ENCODE assay signal across 8 cellular contexts in the genomic region with DNA sequence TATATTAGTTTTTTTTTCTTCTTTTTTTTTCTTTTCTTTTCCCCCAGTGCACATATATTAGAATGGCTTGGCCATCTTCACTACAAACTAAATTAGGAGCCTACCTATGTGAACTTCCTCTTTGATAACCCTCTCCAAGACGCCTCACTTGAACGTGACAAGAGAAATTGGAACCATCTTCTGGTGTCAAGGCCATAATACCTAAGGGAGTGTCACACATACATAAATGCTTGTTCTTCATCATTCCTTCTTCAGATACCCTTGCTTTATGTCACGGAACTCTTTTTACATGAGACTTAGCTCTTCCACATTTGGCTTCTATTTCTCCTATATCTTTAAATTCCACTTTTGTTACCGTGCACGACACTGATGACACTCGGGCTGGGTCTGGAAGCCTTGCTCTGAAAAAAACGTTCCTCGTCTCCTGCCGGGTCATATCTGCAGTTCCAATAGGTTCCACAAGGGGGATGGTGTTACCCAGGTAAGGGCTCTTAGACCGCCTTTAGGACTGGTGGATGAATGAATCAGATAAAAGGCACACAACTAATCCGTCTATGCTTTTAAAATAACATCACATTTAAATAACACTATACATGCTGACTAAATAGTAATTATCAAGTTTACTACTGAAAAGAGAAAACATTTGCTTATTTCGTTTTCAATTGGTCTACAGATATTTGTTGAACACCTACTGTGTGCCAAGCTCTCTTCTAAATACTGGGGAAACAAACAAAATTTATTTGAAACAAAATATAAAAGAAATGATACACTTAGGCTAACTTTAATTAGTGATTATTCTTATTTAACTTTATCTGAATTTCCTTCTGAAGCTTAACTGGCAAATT.
DNase-seq lines count a peak whose midpoint lies in the region; ATAC-seq and TF ChIP-seq lines count a peak whose summit lies in the region.

No MANE protein-coding gene starts in this region.

- H3K27ac Mint-ChIP-seq in activated naive CD8-positive, alpha-beta T cell treated with anti-CD3 and anti-CD28 coated beads, Interleukin-2, amount 50 U/mL, for 24 hours = no peak overlapping the region

- H3K9me3 ChIP-seq in DOHH2 (ENCODE audit: control insufficient read depth, insufficient read depth, low read length) = no peaks in the 10 kb centered on the region

- DNase-seq in SW480 (ENCODE audit: low spot score) = peak; percentile 65
- DNase-seq in activated naive CD8-positive, alpha-beta T cell treated with anti-CD3 and anti-CD28 coated beads, Interleukin-2, amount 50 U/mL, for 24 hours = peak; percentile 68
- peak; percentile 54 for DNase-seq in iPS-NIHi11 (ENCODE audit: low spot score)
- DNase-seq in stimulated activated CD4-positive, alpha-beta T cell treated with anti-CD3 and anti-CD28 coated beads, Interleukin-4, amount 100 ng/mL, for 48 hours (ENCODE audit: low read depth in 2 of 2) = peak; percentile 48 to 53
- DNase-seq in NCI-H1436 (lab: John Stamatoyannopoulos, UW) = no peak

- H4K20me1 ChIP-seq in DOHH2 (ENCODE audit: control insufficient read depth, insufficient read depth, low read depth, low read length) = no peaks in the 10 kb centered on the region

- H3K4me2 ChIP-seq in DOHH2 (ENCODE audit: low read length) = no peak overlapping the region

- H3K4me1 Mint-ChIP-seq in activated naive CD8-positive, alpha-beta T cell treated with anti-CD3 and anti-CD28 coated beads, Interleukin-2, amount 50 U/mL, for 24 hours = peaks cover 7% of the 10 kb centered on the region

- peaks cover 3% of the 10 kb centered on the region for H3K27me3 Mint-ChIP-seq in activated naive CD8-positive, alpha-beta T cell treated with anti-CD3 and anti-CD28 coated beads, Interleukin-2, amount 50 U/mL, for 24 hours

- H3K9me3 Mint-ChIP-seq in activated naive CD8-positive, alpha-beta T cell treated with anti-CD3 and anti-CD28 coated beads, Interleukin-2, amount 50 U/mL, for 24 hours = no peaks in the 10 kb centered on the region

- no peaks in the 10 kb centered on the region for H3K36me3 ChIP-seq in DOHH2 (ENCODE audit: control insufficient read depth, low read length)

- H3F3A ChIP-seq in DOHH2 (ENCODE audit: control insufficient read depth, insufficient read depth) = no peaks in the 10 kb centered on the region

- peak; percentile 67 for ATAC-seq in GM21447 (IDR thresholded peaks at IDR 0.05; ENCODE audit: unreplicated experiment)
- peak; percentile 89 for ATAC-seq in activated naive CD8-positive, alpha-beta T cell treated with anti-CD3 and anti-CD28 coated beads, Interleukin-2, amount 50 U/mL, for 24 hours

- peak; percentile 52 for TF ChIP-seq CTCF in DOHH2 (IDR thresholded peaks at IDR 0.05; ENCODE audit: low read depth, low read length, poor library complexity, severe bottlenecking)
- peak; percentile 65 for TF ChIP-seq CTCF in LNCAP (IDR thresholded peaks at IDR 0.05)

- H3K4me1 ChIP-seq in DOHH2 (ENCODE audit: control insufficient read depth, low read length) = no peaks in the 10 kb centered on the region

- no peak overlapping the region for H3K4me3 ChIP-seq in DOHH2 (ENCODE audit: low read length)

- H3K27me3 ChIP-seq in DOHH2 (ENCODE audit: control insufficient read depth, low read length) = no peaks in the 10 kb centered on the region

- no peaks in the 10 kb centered on the region for H3K36me3 Mint-ChIP-seq in activated naive CD8-positive, alpha-beta T cell treated with anti-CD3 and anti-CD28 coated beads, Interleukin-2, amount 50 U/mL, for 24 hours (ENCODE audit: low read depth)

- H3K79me2 ChIP-seq in DOHH2 (ENCODE audit: control insufficient read depth, low read length) = no peaks in the 10 kb centered on the region

- H3K4me3 Mint-ChIP-seq in activated naive CD8-positive, alpha-beta T cell treated with anti-CD3 and anti-CD28 coated beads, Interleukin-2, amount 50 U/mL, for 24 hours = no peak overlapping the region

- H3K27ac ChIP-seq in DOHH2 (ENCODE audit: low read depth, low read length) = no peak overlapping the region

- no peaks in the 10 kb centered on the region for H3K9me2 ChIP-seq in DOHH2 (replicated peaks; ENCODE audit: control insufficient read depth, low read length)
